In genomic region chr15:68330911-68331310, GRCh38 we compare ENCODE assay signal across 17 cellular contexts. TPM values are rescaled to one million over a fixed set of nuclear protein-coding genes. Genes with fewer than 3 reads are reported as not detected.
DNase-seq lines count a peak whose midpoint lies in the region; ATAC-seq, FAIRE-seq and TF ChIP-seq lines count a peak whose summit lies in the region.
"Had no signal": no experiment of that assay in that cellular context is flagged by ENCODE, and none has a peak within 500 bp of the region (broad histone marks: within the 10 kb centered on the region; RNA-seq: fewer than 3 reads in every experiment).

No MANE protein-coding gene starts in this region.

- H3K4me1 ChIP-seq in HUES48 (ENCODE audit: control insufficient read depth, insufficient read depth, low read length) (peaks cover 19% of the 10 kb centered on the region), kidney (ENCODE audit: control insufficient read depth in 1 of 2, insufficient read depth in 1 of 2, low read depth in 1 of 2, low read length in 2 of 2) (peaks cover 8 to 12% of the 10 kb centered on the region in 2 donors), thyroid gland (peaks cover 6 to 37% of the 10 kb centered on the region in 2 donors), lower lobe of right lung (peaks cover 8% of the 10 kb centered on the region), stomach (peaks cover 0 to 13% (median 0%) of the 10 kb centered on the region in 4 donors)
- H3K4me1 ChIP-seq: BE2C had no signal

- TF ChIP-seq CTCF in astrocyte of the spinal cord (IDR thresholded peaks at IDR 0.05; ENCODE audit: low read depth, low read length) (no peak), kidney (IDR thresholded peaks at IDR 0.05; ENCODE audit: borderline replicate concordance, extremely low read depth, insufficient read depth) (no peak), thyroid gland (IDR thresholded peaks at IDR 0.05) (no peak), lower lobe of right lung (IDR thresholded peaks at IDR 0.05) (no peak), stomach (IDR thresholded peaks at IDR 0.05) (no peak)

- H3K4me3 ChIP-seq in HUES48 (ENCODE audit: low read depth, low read length): 0 out of 2 replicates have a peak overlapping the region, but pooled peaks have one; percentile 29
- H3K4me3 ChIP-seq in astrocyte of the spinal cord (ENCODE audit: low read depth, low read length): no peak overlapping the region
- no peak overlapping the region for H3K4me3 ChIP-seq in kidney (ENCODE audit: low read length in 2 of 2)
- no peak overlapping the region for H3K4me3 ChIP-seq in thyroid gland (replicated peaks in 1 of 3)
- H3K4me3 ChIP-seq in lower lobe of right lung: no peak overlapping the region
- H3K4me3 ChIP-seq in stomach: no peak overlapping the region
- H3K4me3 ChIP-seq: esophagus muscularis mucosa, prostate gland, SJSA1 had no signal

- in situ Hi-C loops in astrocyte of the spinal cord (cut with HindIII; ENCODE audit: low sequenced_read_pairs): no loop called here

- H3K9ac ChIP-seq in HUES48 (ENCODE audit: low read depth, low read length): no peak overlapping the region
- H3K9ac ChIP-seq in kidney (ENCODE audit: low read length in 2 of 2): no peak overlapping the region
- H3K9ac ChIP-seq: KMS-11 had no signal

- H3K9me3 ChIP-seq in HUES48 (ENCODE audit: control insufficient read depth, insufficient read depth, low read length) (no peaks in the 10 kb centered on the region), kidney (ENCODE audit: control insufficient read depth in 1 of 2, low read length in 2 of 2) (no peaks in the 10 kb centered on the region), thyroid gland (no peaks in the 10 kb centered on the region), lower lobe of right lung (no peaks in the 10 kb centered on the region), stomach (no peaks in the 10 kb centered on the region)
- H3K9me3 ChIP-seq: BE2C, esophagus muscularis mucosa, prostate gland, SJSA1 had no signal

- DNase-seq in astrocyte of the spinal cord (ENCODE audit: low read depth, low spot score): peak; percentile 47
- DNase-seq in kidney: peak; percentile 42
- peak; percentile 22 to 41 for DNase-seq in thyroid gland
- no peak for DNase-seq in lower lobe of right lung
- no peak for DNase-seq in stomach
- DNase-seq: activated CD8-positive, alpha-beta memory T cell treated with anti-CD3 and anti-CD28 coated beads, Interleukin-2, amount 50 U/mL, for 4 hours; BE2C; dermis blood vessel endothelial cell; small intestine; trophoblast cell had no signal

- WGBS in thyroid gland, 2 donors: 33 to 43% methylated on average over 10 of the region's 10 CpGs
- WGBS in stomach, 5 donors: 49 to 69% (median 53%) methylated on average over 9 to 10 of the region's 10 CpGs

- ATAC-seq in GM18498 (IDR thresholded peaks at IDR 0.05; ENCODE audit: unreplicated experiment) (no peak), lower lobe of right lung (no peak), HG02870 (IDR thresholded peaks at IDR 0.05; ENCODE audit: unreplicated experiment) (no peak)

- no peak for TF ChIP-seq POLR2A in thyroid gland (IDR thresholded peaks at IDR 0.05)
- TF ChIP-seq POLR2A in stomach (IDR thresholded peaks at IDR 0.05): no peak

- intact Hi-C loops in kidney (cut with DNase I) (no loop called here), thyroid gland (cut with DNase I) (no loop called here), lower lobe of right lung (cut with DNase I) (no loop called here), stomach (cut with DNase I; ENCODE audit: low total_unique reads) (no loop called here)

- H3K27ac ChIP-seq in HUES48 (ENCODE audit: low read depth, low read length) (peak overlapping the region; percentile 87), kidney (ENCODE audit: low read depth in 2 of 2, low read length in 2 of 2) (no peak overlapping the region), thyroid gland (no peak overlapping the region), lower lobe of right lung (no peak overlapping the region), stomach (no peak overlapping the region)
- H3K27ac ChIP-seq: esophagus muscularis mucosa, KMS-11, prostate gland, SJSA1 had no signal

- H3K27me3 ChIP-seq in HUES48 (ENCODE audit: control insufficient read depth, insufficient read depth, low read length) (no peaks in the 10 kb centered on the region), thyroid gland (no peaks in the 10 kb centered on the region), lower lobe of right lung (ENCODE audit: low read depth) (no peaks in the 10 kb centered on the region), stomach (peaks cover 0 to 14% (median 5%) of the 10 kb centered on the region in 3 donors)
- H3K27me3 ChIP-seq: BE2C, SJSA1 had no signal

- H3K36me3 ChIP-seq in HUES48 (ENCODE audit: control insufficient read depth, insufficient read depth, low read length) (no peaks in the 10 kb centered on the region), kidney (ENCODE audit: control insufficient read depth in 1 of 2, insufficient read depth in 2 of 2, low read length in 2 of 2) (no peaks in the 10 kb centered on the region), thyroid gland (no peaks in the 10 kb centered on the region), lower lobe of right lung (no peaks in the 10 kb centered on the region), stomach (no peaks in the 10 kb centered on the region)
- H3K36me3 ChIP-seq: BE2C, prostate gland, SJSA1 had no signal

- FAIRE-seq in kidney (lab: Jason Lieb, UNC): no peak
- FAIRE-seq: small intestine had no signal

- no peak for TF ChIP-seq EP300 in stomach (IDR thresholded peaks at IDR 0.05)

RNA-seq across cellular contexts. Expression of gene FEM1B, which starts 53.4 kb away (rescaled TPM):
- 47.6 TPM for total RNA-seq in kidney
- 9.8 TPM for polyA plus RNA-seq in kidney (ENCODE audit: insufficient read depth, low read depth, low replicate concordance)
- total RNA-seq in thyroid gland: 10 to 100 TPM; 43.2 to 60.4 (median 45.2) TPM
- total RNA-seq in lower lobe of right lung: 55.3 TPM
- 10 to 100 TPM; 18.1 to 92.0 (median 31.2) TPM for total RNA-seq in stomach
- 10 to 100 TPM in 1 of 3 donors, 1 to 10 TPM in 2; 8.2 to 13.3 (median 9.9) TPM for polyA plus RNA-seq in stomach

Comparison
In these comparisons a context has a peak if more than half of its experiments do, and no peak if none do; other contexts are left out.
1. DNase-seq: peak in astrocyte of the spinal cord (single experiment), kidney (single experiment) and thyroid gland (2 of 2); none in lower lobe of right lung (single experiment) and stomach (single experiment).